Comparison of ENCODE assay signal across 9 cellular contexts in genomic region chr7:102512642-102513221, GRCh38. TPM values are rescaled to one million over a fixed set of nuclear protein-coding genes. Genes with fewer than 3 reads are reported as not detected.
DNase-seq lines count a peak whose midpoint lies in the region; ATAC-seq, FAIRE-seq and TF ChIP-seq lines count a peak whose summit lies in the region.
"Not testable (repeated sequence)": the region's sequence is repeated elsewhere in the genome, so short reads cannot be mapped to it uniquely, and the experiment has no call there.
"Had no signal": no experiment of that assay in that cellular context is flagged by ENCODE, and none has a peak within 500 bp of the region (broad histone marks: within the 10 kb centered on the region; RNA-seq: fewer than 3 reads in every experiment).

No MANE protein-coding gene starts in this region.

- H3K27me3 ChIP-seq in GM23338 (ENCODE audit: insufficient read depth); Peyer's patch; H1 (replicated peaks in 1 of 4; ENCODE audit: control insufficient read depth in 3 of 4, extremely low read depth in 1 of 4, insufficient read depth in 3 of 4, low read length in 3 of 4); right cardiac atrium (ENCODE audit: control insufficient read depth, insufficient read depth); spleen (replicated peaks in 1 of 7): not testable (repeated sequence)

- H2BK12ac ChIP-seq in H1 (ENCODE audit: low read depth, low read length), result not testable (repeated sequence)

- not testable (repeated sequence) for TF ChIP-seq CTCF in AG04449 (IDR thresholded peaks at IDR 0.05; ENCODE audit: insufficient read depth, low read length, missing control alignments); GM23338 (conservative IDR thresholded peaks at IDR 0.05; ENCODE audit: low read depth in 2 of 2); Peyer's patch (IDR thresholded peaks at IDR 0.05); H1 (IDR thresholded peaks at IDR 0.05; ENCODE audit: control extremely low read depth in 1 of 3, insufficient read depth in 1 of 3, low read depth in 1 of 3, low read length in 3 of 3); natural killer cell (IDR thresholded peaks at IDR 0.05); spleen (IDR thresholded peaks at IDR 0.05 in 8 of 11, conservative IDR thresholded peaks at IDR 0.05 in 3 of 11)

- not testable (repeated sequence) for H2BK120ac ChIP-seq in H1 (replicated peaks; ENCODE audit: low read depth, low read length)

- H3K23ac ChIP-seq in H1 (ENCODE audit: insufficient read length), result not testable (repeated sequence)

- H3K36me3 ChIP-seq in GM23338 (ENCODE audit: insufficient read depth); Peyer's patch; H1 (ENCODE audit: control insufficient read depth in 2 of 4, insufficient read depth in 4 of 4, low read length in 3 of 4); spleen: not testable (repeated sequence)

- intact Hi-C loops in right cardiac atrium (cut with DNase I); natural killer cell (cut with micrococcal nuclease); spleen (cut with DNase I; ENCODE audit: low total_unique reads): not testable (repeated sequence)

- H3K18ac ChIP-seq in H1 (ENCODE audit: extremely low read depth, low read length), result peak overlapping the region; percentile 90

- not testable (repeated sequence) for H4K20me1 ChIP-seq in GM23338 (replicated peaks; ENCODE audit: insufficient read depth); H1 (replicated peaks in 1 of 2; ENCODE audit: control insufficient read depth in 1 of 2, insufficient read depth in 2 of 2, low read length in 2 of 2)

- DNase-seq in AG04449 (ENCODE audit: low read depth, low spot score) (peak; percentile 44), GM23338 (ENCODE audit: low spot score) (peak; percentile 34), Peyer's patch (peak in 1 of 3 donors; percentile 46), amniotic epithelial cell (ENCODE audit: low read depth) (peak; percentile 54), H1 (ENCODE audit: low read depth in 1 of 2, low spot score in 2 of 2) (peak in 1 of 2 experiments; percentile 71), right cardiac atrium (peak in 2 of 3 donors; percentile 75 to 76), natural killer cell (peak; percentile 16), spleen (peak; percentile 62)

- H3K4me2 ChIP-seq in GM23338, result not testable (repeated sequence)
- peak overlapping the region; percentile 37 to 50; a peak in 3 of 4 replicates for H3K4me2 ChIP-seq in H1 (ENCODE audit: insufficient read depth in 1 of 2, low read depth in 2 of 2, low read length in 2 of 2)

- FAIRE-seq in H1 (lab: Jason Lieb, UNC), result not testable (repeated sequence)

- not testable (repeated sequence) for ATAC-seq in GM23338, natural killer cell
- peak; percentile 2 to 10 for ATAC-seq in right cardiac atrium

- H3K27ac ChIP-seq in GM23338 (ENCODE audit: low read depth); H1 (ENCODE audit: low read depth, low read length): not testable (repeated sequence)
- H3K27ac ChIP-seq in Peyer's patch (peak overlapping the region in 3 of 4 donors; percentile 26 to 74 (median 57)), right cardiac atrium (ENCODE audit: low read length) (peak overlapping the region; percentile 57), spleen (peak overlapping the region in 4 of 8 donors; percentile 51 to 84 (median 66))

- not testable (repeated sequence) for H4K91ac ChIP-seq in H1 (replicated peaks; ENCODE audit: insufficient read length, low read length)

- WGBS in H1 (ENCODE audit: extremely low coverage in 1 of 2, insufficient coverage in 1 of 2, insufficient read length in 1 of 2, insufficient replicate concordance in 2 of 2, low coverage in 1 of 2, low lambda C conversion rate in 2 of 2, missing lambda C conversion rate in 1 of 2), 2 experiments, result 68% methylated on average over 4 of the region's 5 CpGs; no CpG with 5 or more reads in 1 of the 2 experiments
- 8% methylated on average over 5 of the region's 5 CpGs for WGBS in right cardiac atrium
- WGBS in spleen, 5 donors, result 10 to 40% (median 21%) methylated on average over 3 to 5 of the region's 5 CpGs

- not testable (repeated sequence) for H4K5ac ChIP-seq in H1 (ENCODE audit: insufficient read length, low read depth, low read length)

- not testable (repeated sequence) for H3K79me2 ChIP-seq in GM23338 (replicated peaks; ENCODE audit: insufficient read depth); H1 (ENCODE audit: control insufficient read depth in 1 of 2, insufficient read depth in 2 of 2, low read length in 2 of 2)

- H3K4me3 Mint-ChIP-seq in GM23338, natural killer cell: not testable (repeated sequence)

- CTCF ChIA-PET in AG04449 (lab: Yijun Ruan, JAX); H1 (lab: Charles Lee; ENCODE audit: partially characterized antibody): not testable (repeated sequence)

- H4K8ac ChIP-seq in H1 (ENCODE audit: extremely low read depth, insufficient read depth, low read length), result not testable (repeated sequence)

- POLR2A ChIA-PET in AG04449 (lab: Yijun Ruan, JAX); H1 (lab: Charles Lee; ENCODE audit: partially characterized antibody): not testable (repeated sequence)

- not testable (repeated sequence) for H3K9me3 Mint-ChIP-seq in GM23338, natural killer cell

- H3K27ac Mint-ChIP-seq in GM23338, natural killer cell: not testable (repeated sequence)

- H3K36me3 Mint-ChIP-seq in GM23338 (ENCODE audit: low read depth); natural killer cell: not testable (repeated sequence)

- not testable (repeated sequence) for H2BK15ac ChIP-seq in H1 (ENCODE audit: low read length)

- H2BK5ac ChIP-seq in H1 (ENCODE audit: low read depth, low read length), result peak overlapping the region; percentile 81; the same call in 1 of the 2 replicates

- H3K56ac ChIP-seq in H1 (replicated peaks; ENCODE audit: insufficient read length, low read depth, low read length), result not testable (repeated sequence)

- H3K79me1 ChIP-seq in H1 (ENCODE audit: low read depth, low read length), result not testable (repeated sequence)

- H3K14ac ChIP-seq in H1 (ENCODE audit: insufficient read length), result not testable (repeated sequence)

- not testable (repeated sequence) for TF ChIP-seq RAD21 in H1 (IDR thresholded peaks at IDR 0.05 in 1 of 2, conservative IDR thresholded peaks at IDR 0.05 in 1 of 2; ENCODE audit: low read depth in 2 of 2, low read length in 2 of 2)

- not testable (repeated sequence) for H3K4ac ChIP-seq in H1 (replicated peaks; ENCODE audit: insufficient read length, low read depth, low read length)

- not testable (repeated sequence) for H2AFZ ChIP-seq in GM23338; H1 (ENCODE audit: low read length)

- H3K4me3 ChIP-seq in AG04449 (ENCODE audit: low read depth, low read length), result peak overlapping the region; percentile 57
- not testable (repeated sequence) for H3K4me3 ChIP-seq in GM23338
- H3K4me3 ChIP-seq in Peyer's patch, result peak overlapping the region in 1 of 4 donors; percentile 13
- H3K4me3 ChIP-seq in H1 (ENCODE audit: extremely low read depth in 1 of 4, insufficient read depth in 2 of 4, low read depth in 3 of 4, low read length in 4 of 4), result peak overlapping the region in 2 of 4 experiments; percentile 14 to 49; a peak in 3 of 8 replicates
- H3K4me3 ChIP-seq in right cardiac atrium (ENCODE audit: low read length), result peak overlapping the region; percentile 30
- H3K4me3 ChIP-seq in spleen, result peak overlapping the region in 2 of 8 donors; percentile 18 to 53

- H3K9me3 ChIP-seq in Peyer's patch; H1 (ENCODE audit: insufficient read depth in 2 of 2, low read depth in 1 of 2, low read length in 1 of 2); right cardiac atrium (ENCODE audit: control insufficient read depth, low read length); spleen: not testable (repeated sequence)

- not testable (repeated sequence) for H3K23me2 ChIP-seq in H1 (ENCODE audit: low read depth, low read length)

- H3F3A ChIP-seq in GM23338 (replicated peaks; ENCODE audit: low read depth), result not testable (repeated sequence)

- not testable (repeated sequence) for TF ChIP-seq EP300 in H1 (IDR thresholded peaks at IDR 0.05; ENCODE audit: borderline replicate concordance in 1 of 2, low read depth in 2 of 2, low read length in 2 of 2)

- peak overlapping the region; percentile 62; the same call in 1 of the 2 replicates for H2BK20ac ChIP-seq in H1 (ENCODE audit: low read length)

- not testable (repeated sequence) for H3K4me1 Mint-ChIP-seq in GM23338, natural killer cell

- H3K4me1 ChIP-seq in GM23338 (ENCODE audit: insufficient read depth); Peyer's patch; H1 (replicated peaks in 1 of 4; ENCODE audit: control insufficient read depth in 3 of 4, insufficient read depth in 4 of 4, low read length in 3 of 4); right cardiac atrium (ENCODE audit: control insufficient read depth, insufficient read depth, low read length); spleen: not testable (repeated sequence)

- H3K27me3 Mint-ChIP-seq in GM23338 (ENCODE audit: insufficient read depth, low read depth, poor library complexity); natural killer cell (ENCODE audit: low read depth in 2 of 2): not testable (repeated sequence)

- not testable (repeated sequence) for H3K9me2 ChIP-seq in GM23338 (ENCODE audit: insufficient read depth)

- TF ChIP-seq POLR2A in Peyer's patch (IDR thresholded peaks at IDR 0.05); H1 (IDR thresholded peaks at IDR 0.05; ENCODE audit: control extremely low read depth in 1 of 2, low read depth in 2 of 2, low read length in 2 of 2); spleen (IDR thresholded peaks at IDR 0.05): not testable (repeated sequence)

- not testable (repeated sequence) for H3K9ac ChIP-seq in H1 (replicated peaks in 1 of 4; ENCODE audit: extremely low read depth in 1 of 4, low read depth in 3 of 4, low read length in 3 of 4)

- H2AK5ac ChIP-seq in H1 (ENCODE audit: low read depth, low read length), result peak overlapping the region; percentile 86; the same call in 1 of the 2 replicates

RNA-seq across cellular contexts. Expression of gene RASA4B, which starts 4.8 kb away (rescaled TPM):
- total RNA-seq in GM23338 (2014; rRNA removed; shearing (Covaris generic)), result 1.5 and 4.2 TPM in 2 replicates
- 0.99 and 1.1 TPM in 2 replicates for polyA plus RNA-seq in GM23338 (2016; fragmentation: Nextera tagmentation; extraction: Ambion mirVana)
- total RNA-seq in Peyer's patch, result 10 to 100 TPM; 31.3 to 90.8 (median 40.7) TPM
- 2.6 and 3.4 TPM in 2 replicates for total RNA-seq in H1 (2021; fragmentation: NEBNext Ultra II Directional; extraction: Animal tissue kit (Norgen Biotek cat#: 25700))
- 6.7 and 8.3 TPM in 2 replicates for polyA plus RNA-seq in H1 (2011; rRNA removed)
- polyA plus RNA-seq in H1 (2011; cell fraction: cytosol; rRNA removed), result 8.2 TPM
- polyA plus RNA-seq in H1 (2011; cell fraction: nucleus; rRNA removed), result 22.4 TPM
- polyA plus RNA-seq in H1 (2012, experiment 1 of 2), result 6.6 to 12.7 TPM (median 9.5 TPM) in 4 replicates
- polyA plus RNA-seq in H1 (2012, experiment 2 of 2), result 5.3 TPM
- 2.8 TPM for polyA plus RNA-seq in H1 (2013, experiment 1 of 2)
- polyA plus RNA-seq in H1 (2013, experiment 2 of 2), result 3.4 TPM
- 3.6 and 10.9 TPM in 2 replicates for polyA minus RNA-seq in H1 (2011; rRNA and poly(A)+ RNA removed)
- 1.2 TPM for polyA minus RNA-seq in H1 (2011; cell fraction: cytosol; rRNA and poly(A)+ RNA removed)
- polyA minus RNA-seq in H1 (2011; cell fraction: nucleus; rRNA and poly(A)+ RNA removed), result 9.0 TPM
- 10 to 100 TPM in 2 of 4 donors, 1 to 10 TPM in 2; 3.8 to 12.8 (median 9.4) TPM for total RNA-seq in right cardiac atrium
- 5.8 TPM for polyA plus RNA-seq in right cardiac atrium
- 10 to 100 TPM in 2 of 3 donors, 1 to 10 TPM in 1; 2.4 to 14.3 (median 12.3) TPM for total RNA-seq in natural killer cell
- total RNA-seq in spleen, result 10 to 100 TPM; 16.7 to 50.5 (median 22.7) TPM
- polyA plus RNA-seq in spleen, result 10 to 100 TPM; 18.5 to 42.2 (median 24.6) TPM

RNA-seq across cellular contexts. Expression of gene UPK3BL2, which starts 30.8 kb away (rescaled TPM):
- total RNA-seq in GM23338 (2014; rRNA removed; shearing (Covaris generic)), result 1.5 TPM in 1 of 2 replicates, not detected in the other
- polyA plus RNA-seq in GM23338 (2016; fragmentation: Nextera tagmentation; extraction: Ambion mirVana) (0.87 and 0.99 TPM in 2 replicates), H1 (2011; rRNA removed) (18.3 and 22.6 TPM in 2 replicates), right cardiac atrium (2.7 TPM), spleen (10 to 100 TPM; 11.5 to 27.4 (median 18.8) TPM)
- total RNA-seq in Peyer's patch (10 to 100 TPM; 12.6 to 43.9 (median 26.9) TPM), right cardiac atrium (1 to 10 TPM; 3.4 to 8.3 (median 7.2) TPM), natural killer cell (100 to 1,000 TPM in 1 of 3 donors, 10 to 100 TPM in 2; 56.5 to 100 (median 68.5) TPM), spleen (10 to 100 TPM; 14.2 to 31.0 (median 25.8) TPM)
- 12.4 and 12.5 TPM in 2 replicates for total RNA-seq in H1 (2021; fragmentation: NEBNext Ultra II Directional; extraction: Animal tissue kit (Norgen Biotek cat#: 25700))
- polyA plus RNA-seq in H1 (2011; cell fraction: cytosol; rRNA removed), result 17.0 TPM
- 59.3 TPM for polyA plus RNA-seq in H1 (2011; cell fraction: nucleus; rRNA removed)
- 7.2 to 19.7 TPM (median 16.6 TPM) in 4 replicates for polyA plus RNA-seq in H1 (2012, experiment 1 of 2)
- polyA plus RNA-seq in H1 (2012, experiment 2 of 2), result 3.0 TPM
- 3.1 TPM for polyA plus RNA-seq in H1 (2013, experiment 1 of 2)
- polyA plus RNA-seq in H1 (2013, experiment 2 of 2), result 2.7 TPM
- 9.2 and 9.5 TPM in 2 replicates for polyA minus RNA-seq in H1 (2011; rRNA and poly(A)+ RNA removed)
- 9.2 TPM for polyA minus RNA-seq in H1 (2011; cell fraction: cytosol; rRNA and poly(A)+ RNA removed)
- 8.2 TPM for polyA minus RNA-seq in H1 (2011; cell fraction: nucleus; rRNA and poly(A)+ RNA removed)

RNA-seq across cellular contexts. Expression of gene POLR2J, which starts 34.0 kb away (rescaled TPM):
- total RNA-seq in GM23338 (2014; rRNA removed; shearing (Covaris generic)), result 32.2 and 39.0 TPM in 2 replicates
- 167 and 190 TPM in 2 replicates for polyA plus RNA-seq in GM23338 (2016; fragmentation: Nextera tagmentation; extraction: Ambion mirVana)
- total RNA-seq in Peyer's patch, result 10 to 100 TPM; 13.2 to 27.9 (median 22.5) TPM
- total RNA-seq in H1 (2021; fragmentation: NEBNext Ultra II Directional; extraction: Animal tissue kit (Norgen Biotek cat#: 25700)), result 54.1 TPM in 2 replicates
- 109 and 113 TPM in 2 replicates for polyA plus RNA-seq in H1 (2011; rRNA removed)
- polyA plus RNA-seq in H1 (2011; cell fraction: cytosol; rRNA removed), result 122 TPM
- 86.3 TPM for polyA plus RNA-seq in H1 (2011; cell fraction: nucleus; rRNA removed)
- 67.0 to 98.0 TPM (median 84.3 TPM) in 4 replicates for polyA plus RNA-seq in H1 (2012, experiment 1 of 2)
- 76.1 TPM for polyA plus RNA-seq in H1 (2012, experiment 2 of 2)
- polyA plus RNA-seq in H1 (2013, experiment 1 of 2), result 137 TPM
- polyA plus RNA-seq in H1 (2013, experiment 2 of 2), result 144 TPM
- polyA minus RNA-seq in H1 (2011; rRNA and poly(A)+ RNA removed), result 25.6 and 27.0 TPM in 2 replicates
- 18.2 TPM for polyA minus RNA-seq in H1 (2011; cell fraction: cytosol; rRNA and poly(A)+ RNA removed)
- 109 TPM for polyA minus RNA-seq in H1 (2011; cell fraction: nucleus; rRNA and poly(A)+ RNA removed)
- total RNA-seq in right cardiac atrium, result 10 to 100 TPM; 51.0 to 63.0 (median 58.8) TPM
- 176 TPM for polyA plus RNA-seq in right cardiac atrium
- total RNA-seq in natural killer cell, result 10 to 100 TPM; 35.3 to 44.5 (median 44.5) TPM
- total RNA-seq in spleen, result 10 to 100 TPM in 6 of 7 donors, 1 to 10 TPM in 1; 8.4 to 34.5 (median 30.8) TPM
- 10 to 100 TPM; 95.6 to 98.8 (median 96.4) TPM for polyA plus RNA-seq in spleen

RNA-seq across cellular contexts. Expression of gene SPDYE2, which starts 38.3 kb away (rescaled TPM):
- not detected in 2 replicates for total RNA-seq in GM23338 (2014; rRNA removed; shearing (Covaris generic))
- polyA plus RNA-seq in GM23338 (2016; fragmentation: Nextera tagmentation; extraction: Ambion mirVana), result 0.79 and 1.0 TPM in 2 replicates
- total RNA-seq in Peyer's patch, result not detected
- not detected in 2 replicates for total RNA-seq in H1 (2021; fragmentation: NEBNext Ultra II Directional; extraction: Animal tissue kit (Norgen Biotek cat#: 25700))
- not detected in 2 replicates for polyA plus RNA-seq in H1 (2011; rRNA removed)
- not detected for polyA plus RNA-seq in H1 (2011; cell fraction: cytosol; rRNA removed)
- not detected for polyA plus RNA-seq in H1 (2011; cell fraction: nucleus; rRNA removed)
- 1.4 to 3.5 TPM (median 2.4 TPM) in 4 replicates for polyA plus RNA-seq in H1 (2012, experiment 1 of 2)
- polyA plus RNA-seq in H1 (2012, experiment 2 of 2), result not detected
- polyA plus RNA-seq in H1 (2013, experiment 1 of 2), result not detected
- polyA plus RNA-seq in H1 (2013, experiment 2 of 2), result not detected
- not detected in 2 replicates for polyA minus RNA-seq in H1 (2011; rRNA and poly(A)+ RNA removed)
- not detected for polyA minus RNA-seq in H1 (2011; cell fraction: cytosol; rRNA and poly(A)+ RNA removed)
- not detected for polyA minus RNA-seq in H1 (2011; cell fraction: nucleus; rRNA and poly(A)+ RNA removed)
- total RNA-seq in right cardiac atrium, result not detected
- 0.09 TPM for polyA plus RNA-seq in right cardiac atrium
- total RNA-seq in natural killer cell, result under 1 TPM in 2 of 3 donors, not detected in 1; 0.25 to 0.61 TPM
- total RNA-seq in spleen, result under 1 TPM in 2 of 7 donors, not detected in 5; 0.37 to 0.52 TPM
- polyA plus RNA-seq in spleen, result under 1 TPM in 1 of 3 donors, not detected in 2; 0.13 TPM
- total RNA-seq: activated T-helper 17 cell treated with anti-CD3 and anti-CD28 coated beads, Interleukin-2, amount 50 U/mL, for 72 hours had no signal

RNA-seq across cellular contexts. Expression of gene LRWD1, which starts 47.9 kb away (rescaled TPM):
- 43.3 and 55.2 TPM in 2 replicates for total RNA-seq in GM23338 (2014; rRNA removed; shearing (Covaris generic))
- polyA plus RNA-seq in GM23338 (2016; fragmentation: Nextera tagmentation; extraction: Ambion mirVana) (24.0 and 28.1 TPM in 2 replicates), H1 (2011; rRNA removed) (23.4 and 33.7 TPM in 2 replicates), right cardiac atrium (8.5 TPM), spleen (10 to 100 TPM; 22.1 to 37.3 (median 33.7) TPM)
- total RNA-seq in Peyer's patch (10 to 100 TPM; 22.6 to 79.2 (median 23.8) TPM), right cardiac atrium (10 to 100 TPM in 3 of 4 donors, 1 to 10 TPM in 1; 9.7 to 14.2 (median 11.0) TPM), natural killer cell (10 to 100 TPM; 20.0 to 24.1 (median 20.4) TPM), spleen (10 to 100 TPM; 19.9 to 42.2 (median 24.1) TPM)
- 26.8 and 28.5 TPM in 2 replicates for total RNA-seq in H1 (2021; fragmentation: NEBNext Ultra II Directional; extraction: Animal tissue kit (Norgen Biotek cat#: 25700))
- 32.4 TPM for polyA plus RNA-seq in H1 (2011; cell fraction: cytosol; rRNA removed)
- polyA plus RNA-seq in H1 (2011; cell fraction: nucleus; rRNA removed), result 53.1 TPM
- polyA plus RNA-seq in H1 (2012, experiment 1 of 2), result 12.8 to 28.5 TPM (median 23.6 TPM) in 4 replicates
- 24.2 TPM for polyA plus RNA-seq in H1 (2012, experiment 2 of 2)
- polyA plus RNA-seq in H1 (2013, experiment 1 of 2), result 11.8 TPM
- 10.4 TPM for polyA plus RNA-seq in H1 (2013, experiment 2 of 2)
- polyA minus RNA-seq in H1 (2011; rRNA and poly(A)+ RNA removed), result 13.8 and 20.8 TPM in 2 replicates
- 17.4 TPM for polyA minus RNA-seq in H1 (2011; cell fraction: cytosol; rRNA and poly(A)+ RNA removed)
- polyA minus RNA-seq in H1 (2011; cell fraction: nucleus; rRNA and poly(A)+ RNA removed), result 20.7 TPM
